Comparison of ENCODE assay signal across 8 cellular contexts in genomic region chr14:58239259-58240210, GRCh38.
DNase-seq lines count a peak whose midpoint lies in the region; ATAC-seq and TF ChIP-seq lines count a peak whose summit lies in the region.

No MANE protein-coding gene starts in this region.

- POLR2A ChIA-PET in AG04449 (lab: Yijun Ruan, JAX): no interaction called here

- DNase-seq in AG04449 (ENCODE audit: low read depth, low spot score) (no peak), NCI-H2107 (lab: John Stamatoyannopoulos, UW) (peak; percentile 62), choroid plexus epithelial cell (ENCODE audit: low read depth) (peak; percentile 74), kidney tubule cell (ENCODE audit: low spot score) (peak; percentile 79)
- DNase-seq in activated CD4-positive, CD25-positive, alpha-beta regulatory T cell treated with anti-CD3 and anti-CD28 coated beads, Interleukin-2, amount 50 U/mL, for 72 hours: peak; percentile 79
- peak; percentile 65 to 83 for DNase-seq in stimulated activated CD4-positive, alpha-beta T cell treated with anti-CD3 and anti-CD28 coated beads, Interleukin-1b, Interleukin-23, amount 100 ng/mL, for 1 hour (ENCODE audit: low read depth in 2 of 2)

- no peak for TF ChIP-seq CTCF in AG04449 (IDR thresholded peaks at IDR 0.05; ENCODE audit: insufficient read depth, low read length, missing control alignments)
- no peak for TF ChIP-seq CTCF in choroid plexus epithelial cell (conservative IDR thresholded peaks at IDR 0.05; ENCODE audit: low read depth, low read length)

- ATAC-seq in GM21528 (IDR thresholded peaks at IDR 0.05; ENCODE audit: low FRiP score, unreplicated experiment) (peak; percentile 24), GM21526 (IDR thresholded peaks at IDR 0.05; ENCODE audit: low FRiP score, unreplicated experiment) (no peak)

- CTCF ChIA-PET in AG04449 (lab: Yijun Ruan, JAX): no interaction called here

- H3K4me3 ChIP-seq in AG04449 (ENCODE audit: low read depth, low read length) (peak overlapping the region; percentile 59), choroid plexus epithelial cell (ENCODE audit: low read depth, low read length) (peak overlapping the region; percentile 65)
